ENCODE assay signal across 8 cellular contexts in the genomic region with DNA sequence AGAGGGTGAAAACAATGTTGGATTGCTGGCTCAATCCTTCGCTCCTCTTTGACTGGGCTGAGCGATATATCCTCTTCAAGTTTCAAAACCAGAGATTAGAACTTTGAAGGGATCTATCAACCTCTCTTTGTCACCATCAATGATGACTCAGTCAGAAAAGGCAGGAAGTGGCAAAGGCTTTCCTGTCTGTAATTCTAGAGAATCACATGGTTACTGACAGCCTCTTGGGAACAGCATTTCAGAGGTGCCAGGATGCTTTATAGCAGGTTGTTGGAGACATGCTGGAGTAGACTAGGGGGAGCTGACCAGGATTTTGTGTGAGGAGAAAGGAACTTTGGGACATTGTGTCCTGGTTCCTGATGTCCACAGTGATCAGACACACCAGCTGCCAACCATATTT.
DNase-seq lines count a peak whose midpoint lies in the region; ATAC-seq and TF ChIP-seq lines count a peak whose summit lies in the region.
"Had no signal": no experiment of that assay in that cellular context is flagged by ENCODE, and none has a peak within 500 bp of the region (broad histone marks: within the 10 kb centered on the region; RNA-seq: fewer than 3 reads in every experiment).

No MANE protein-coding gene starts in this region.

- H3K27ac ChIP-seq in OCI-LY7 (ENCODE audit: low read depth, low read length, poor library complexity, severe bottlenecking) (no peak overlapping the region), gastrocnemius medialis (peak overlapping the region; percentile 85 to 90 (median 88))

- H3K4me3 ChIP-seq in OCI-LY7 (ENCODE audit: low read depth, low read length, poor library complexity, severe bottlenecking) (no peak overlapping the region), gastrocnemius medialis (no peak overlapping the region)

- H2AFZ ChIP-seq in OCI-LY7 (ENCODE audit: low read length) = no peak overlapping the region

- intact Hi-C loops in OCI-LY7 (cut with micrococcal nuclease; ENCODE audit: unreplicated experiment) (no loop called here), gastrocnemius medialis (cut with DNase I; ENCODE audit: low total_unique reads) (no loop called here)
- intact Hi-C loops in activated T-helper 1 cell treated with anti-CD3 and anti-CD28 coated beads, Interleukin-12 subunit alpha, Interleukin-12 subunit beta, Interleukin-2, Interleukin-4 antibody, amounts not matched to agents 30 ng/mL and 10 ng/mL and 1 ng/mL, durations not matched to agents 14 hours and 24 hours and 36 hours (cut with micrococcal nuclease) = loop anchor here (1.0 to 10.0 kb wide), 4 partner anchors 9 to 444 kb away; no protein-coding TSS in a partner anchor

- peak overlapping the region; percentile 68 for H3K4me3 Mint-ChIP-seq in activated T-helper 1 cell treated with anti-CD3 and anti-CD28 coated beads, Interleukin-12 subunit alpha, Interleukin-12 subunit beta, Interleukin-2, Interleukin-4 antibody, amounts not matched to agents 30 ng/mL and 10 ng/mL and 1 ng/mL, durations not matched to agents 14 hours and 24 hours and 36 hours

- DNase-seq in GDM1 (lab: John Stamatoyannopoulos, UW) = peak; percentile 42
- peak; percentile 13 for DNase-seq in OCI-LY7 (ENCODE audit: low spot score)
- peak; percentile 63 for DNase-seq in activated T-helper 1 cell treated with anti-CD3 and anti-CD28 coated beads, Interleukin-12 subunit alpha, Interleukin-12 subunit beta, Interleukin-2, Interleukin-4 antibody, amounts not matched to agents 30 ng/mL and 10 ng/mL and 1 ng/mL, durations not matched to agents 14 hours and 24 hours and 36 hours (ENCODE audit: low spot score)
- peak in 1 of 2 donors; percentile 39 for DNase-seq in gastrocnemius medialis
- no peak for DNase-seq in putamen (ENCODE audit: low spot score)
- DNase-seq in NCI-H345 treated with DMSO at 0.1 percent for 48 hours (lab: John Stamatoyannopoulos, UW; ENCODE audit: unreplicated experiment) = no peak
- DNase-seq: effector CD8-positive, alpha-beta T cell had no signal

- TF ChIP-seq CTCF in OCI-LY7 (conservative IDR thresholded peaks at IDR 0.05; ENCODE audit: low read length) (no peak), gastrocnemius medialis (IDR thresholded peaks at IDR 0.05 in 4 of 5, conservative IDR thresholded peaks at IDR 0.05 in 1 of 5) (no peak)

- CTCF ChIA-PET in OCI-LY7 (lab: Charles Lee; ENCODE audit: unreplicated experiment) = no interaction called here

- H3K9me3 Mint-ChIP-seq in activated T-helper 1 cell treated with anti-CD3 and anti-CD28 coated beads, Interleukin-12 subunit alpha, Interleukin-12 subunit beta, Interleukin-2, Interleukin-4 antibody, amounts not matched to agents 30 ng/mL and 10 ng/mL and 1 ng/mL, durations not matched to agents 14 hours and 24 hours and 36 hours = peaks cover 8% of the 10 kb centered on the region

- H3K27me3 ChIP-seq in gastrocnemius medialis = no peaks in the 10 kb centered on the region

- H3K4me1 ChIP-seq in OCI-LY7 (ENCODE audit: insufficient read depth, low read length, poor library complexity, severe bottlenecking) (peaks cover 8% of the 10 kb centered on the region), gastrocnemius medialis (peaks cover 19 to 34% of the 10 kb centered on the region in 2 donors)

- peak in 1 of 2 donors; percentile 27 for TF ChIP-seq POLR2A in gastrocnemius medialis (IDR thresholded peaks at IDR 0.05)

- in situ Hi-C loops in gastrocnemius medialis (cut with MboI; ENCODE audit: low sequenced_read_pairs in 4 of 4) = no loop called here

- peaks cover 45% of the 10 kb centered on the region for H3K36me3 Mint-ChIP-seq in activated T-helper 1 cell treated with anti-CD3 and anti-CD28 coated beads, Interleukin-12 subunit alpha, Interleukin-12 subunit beta, Interleukin-2, Interleukin-4 antibody, amounts not matched to agents 30 ng/mL and 10 ng/mL and 1 ng/mL, durations not matched to agents 14 hours and 24 hours and 36 hours (ENCODE audit: low read depth)

- POLR2A ChIA-PET in OCI-LY7 (lab: Charles Lee) = interaction anchor here (0.9 kb wide), 1 partner anchor 10 kb away, joined by 3 read pairs; no protein-coding TSS in a partner anchor

- H3K36me3 ChIP-seq in OCI-LY7 (ENCODE audit: insufficient read depth, low read length) (peaks cover 4% of the 10 kb centered on the region), gastrocnemius medialis (peaks cover 0 to 27% of the 10 kb centered on the region in 2 donors)

- H3K9me3 ChIP-seq in OCI-LY7 (ENCODE audit: low read length) (no peaks in the 10 kb centered on the region), gastrocnemius medialis (no peaks in the 10 kb centered on the region)

- no peaks in the 10 kb centered on the region for H4K20me1 ChIP-seq in OCI-LY7 (ENCODE audit: insufficient read depth, low read length)

- H3K27me3 Mint-ChIP-seq in activated T-helper 1 cell treated with anti-CD3 and anti-CD28 coated beads, Interleukin-12 subunit alpha, Interleukin-12 subunit beta, Interleukin-2, Interleukin-4 antibody, amounts not matched to agents 30 ng/mL and 10 ng/mL and 1 ng/mL, durations not matched to agents 14 hours and 24 hours and 36 hours (ENCODE audit: insufficient read depth) = no peaks in the 10 kb centered on the region

- H3K79me2 ChIP-seq in OCI-LY7 (ENCODE audit: insufficient read depth, low read depth, low read length) = no peaks in the 10 kb centered on the region

- peaks cover 44% of the 10 kb centered on the region for H3K4me1 Mint-ChIP-seq in activated T-helper 1 cell treated with anti-CD3 and anti-CD28 coated beads, Interleukin-12 subunit alpha, Interleukin-12 subunit beta, Interleukin-2, Interleukin-4 antibody, amounts not matched to agents 30 ng/mL and 10 ng/mL and 1 ng/mL, durations not matched to agents 14 hours and 24 hours and 36 hours (ENCODE audit: low read depth)

- peak; percentile 65 to 81 for ATAC-seq in gastrocnemius medialis
- no peak for ATAC-seq in GM19351 (IDR thresholded peaks at IDR 0.05; ENCODE audit: unreplicated experiment)

- H3K9me2 ChIP-seq in OCI-LY7 (ENCODE audit: insufficient read depth, low read length) = no peaks in the 10 kb centered on the region

- H3K4me2 ChIP-seq in OCI-LY7 (ENCODE audit: low read length) = no peak overlapping the region

- no TSS peak for BruUV-seq in OCI-LY7 (replicated peaks; lab: Mats Ljungman, UMichigan)

- peak overlapping the region; percentile 88 for H3K27ac Mint-ChIP-seq in activated T-helper 1 cell treated with anti-CD3 and anti-CD28 coated beads, Interleukin-12 subunit alpha, Interleukin-12 subunit beta, Interleukin-2, Interleukin-4 antibody, amounts not matched to agents 30 ng/mL and 10 ng/mL and 1 ng/mL, durations not matched to agents 14 hours and 24 hours and 36 hours

Comparison
In these comparisons a context has a peak if more than half of its experiments do, and no peak if none do; other contexts are left out.
1. DNase-seq: peak in GDM1 (single experiment), OCI-LY7 (single experiment) and activated T-helper 1 cell treated with anti-CD3 and anti-CD28 coated beads, Interleukin-12 subunit alpha, Interleukin-12 subunit beta, Interleukin-2, Interleukin-4 antibody, amounts not matched to agents 30 ng/mL and 10 ng/mL and 1 ng/mL, durations not matched to agents 14 hours and 24 hours and 36 hours (single experiment); none in putamen (single experiment) and NCI-H345 treated with DMSO at 0.1 percent for 48 hours (single experiment).